ENCODE assay signal across 17 cellular contexts in the genomic region with DNA sequence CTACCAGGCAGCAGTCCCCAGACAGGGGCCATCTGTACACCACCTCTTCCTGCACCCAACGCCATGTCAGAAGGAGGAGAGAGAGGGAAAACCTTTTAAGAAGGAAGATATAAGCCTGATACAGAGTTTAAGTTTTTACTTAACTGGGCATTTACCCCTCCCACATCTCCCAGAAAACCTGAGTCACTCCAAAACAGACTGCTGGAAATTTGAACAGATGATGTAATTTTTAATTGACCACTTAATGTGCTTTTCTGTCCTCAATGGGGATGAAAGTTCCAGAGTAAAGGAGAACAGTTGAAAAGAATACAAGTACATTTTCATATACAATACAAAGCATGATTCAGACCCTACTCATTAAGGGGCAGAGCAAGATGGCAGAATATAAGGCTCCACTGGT.
A peak's percentile ranks its signal among the peaks of the same experiment; 100 is the strongest.
DNase-seq lines count a peak whose midpoint lies in the region; TF ChIP-seq lines count a peak whose summit lies in the region.
"Had no signal": no experiment of that assay in that cellular context is flagged by ENCODE, and none has a peak within 500 bp of the region (broad histone marks: within the 10 kb centered on the region; RNA-seq: fewer than 3 reads in every experiment).

No MANE protein-coding gene starts in this region.

- H3K9me3 ChIP-seq in osteoblast (ENCODE audit: low read depth, low read length), result no peaks in the 10 kb centered on the region
- H3K9me3 ChIP-seq in MM.1S (replicated peaks; ENCODE audit: insufficient read depth, low read length), result no peaks in the 10 kb centered on the region
- H3K9me3 ChIP-seq: Caco-2, SJSA1 had no signal

- H3K36me3 Mint-ChIP-seq in HFFc6 (ENCODE audit: low read depth), result peaks cover 11% of the 10 kb centered on the region
- H3K36me3 Mint-ChIP-seq in activated naive CD4-positive, alpha-beta T cell treated with anti-CD3 and anti-CD28 coated beads, Interleukin-2, amount 10 ng/mL, durations not matched to agents 7 days and 5 days, result peaks cover 15% of the 10 kb centered on the region
- peaks cover 30% of the 10 kb centered on the region for H3K36me3 Mint-ChIP-seq in activated naive CD4-positive, alpha-beta T cell treated with anti-CD3 and anti-CD28 coated beads for 36 hours (ENCODE audit: low read depth)

- peaks cover 9% of the 10 kb centered on the region for H3K9me3 Mint-ChIP-seq in HFFc6
- peaks cover 9% of the 10 kb centered on the region for H3K9me3 Mint-ChIP-seq in activated naive CD4-positive, alpha-beta T cell treated with anti-CD3 and anti-CD28 coated beads, Interleukin-2, amount 10 ng/mL, durations not matched to agents 7 days and 5 days
- H3K9me3 Mint-ChIP-seq in activated naive CD4-positive, alpha-beta T cell treated with anti-CD3 and anti-CD28 coated beads for 36 hours, result peaks cover 17% of the 10 kb centered on the region

- no peaks in the 10 kb centered on the region for H3F3A ChIP-seq in MM.1S (ENCODE audit: insufficient read depth, low read length)

- H3K4me1 Mint-ChIP-seq in HFFc6 (ENCODE audit: low read depth), result peaks cover 57% of the 10 kb centered on the region
- H3K4me1 Mint-ChIP-seq in activated naive CD4-positive, alpha-beta T cell treated with anti-CD3 and anti-CD28 coated beads, Interleukin-2, amount 10 ng/mL, durations not matched to agents 7 days and 5 days, result peaks cover 6% of the 10 kb centered on the region
- peaks cover 47% of the 10 kb centered on the region for H3K4me1 Mint-ChIP-seq in activated naive CD4-positive, alpha-beta T cell treated with anti-CD3 and anti-CD28 coated beads for 36 hours (ENCODE audit: low read depth)

- no peaks in the 10 kb centered on the region for H3K27me3 Mint-ChIP-seq in HFFc6 (ENCODE audit: insufficient read depth)
- H3K27me3 Mint-ChIP-seq in activated naive CD4-positive, alpha-beta T cell treated with anti-CD3 and anti-CD28 coated beads, Interleukin-2, amount 10 ng/mL, durations not matched to agents 7 days and 5 days, result no peaks in the 10 kb centered on the region
- no peaks in the 10 kb centered on the region for H3K27me3 Mint-ChIP-seq in activated naive CD4-positive, alpha-beta T cell treated with anti-CD3 and anti-CD28 coated beads for 36 hours (ENCODE audit: low read depth)
- H3K27me3 Mint-ChIP-seq: effector memory CD8-positive, alpha-beta T cell; naive thymus-derived CD8-positive, alpha-beta T cell had no signal

- H3K36me3 ChIP-seq in osteoblast (ENCODE audit: insufficient read depth, low read length) (no peaks in the 10 kb centered on the region), MM.1S (replicated peaks; ENCODE audit: insufficient read depth, low read length) (no peaks in the 10 kb centered on the region)
- H3K36me3 ChIP-seq: cardiac muscle cell, SJSA1 had no signal

- H3K9me2 ChIP-seq in MM.1S (replicated peaks; ENCODE audit: insufficient read depth, low read length), result no peaks in the 10 kb centered on the region

- peaks cover 64% of the 10 kb centered on the region for H3K4me1 ChIP-seq in osteoblast (ENCODE audit: insufficient read depth, low read length)
- H3K4me1 ChIP-seq in MM.1S (ENCODE audit: low read length), result no peaks in the 10 kb centered on the region
- H3K4me1 ChIP-seq: Caco-2 had no signal

- H2AFZ ChIP-seq in osteoblast (ENCODE audit: low read length), result peak overlapping the region; percentile 66
- H2AFZ ChIP-seq in MM.1S (ENCODE audit: low read length), result no peak overlapping the region

- peak overlapping the region; percentile 51 for H3K4me2 ChIP-seq in osteoblast (ENCODE audit: insufficient read depth, low read length)
- no peak overlapping the region for H3K4me2 ChIP-seq in MM.1S (ENCODE audit: low read depth, low read length)

- CTCF ChIA-PET in activated naive CD4-positive, alpha-beta T cell treated with anti-CD3 and anti-CD28 coated beads, Interleukin-2, amount 10 ng/mL, durations not matched to agents 7 days and 5 days (lab: Charles Lee), result interaction anchor here (1.0 kb wide), 1 partner anchor 8 kb away, joined by 3 read pairs; no protein-coding TSS in a partner anchor
- CTCF ChIA-PET in activated naive CD4-positive, alpha-beta T cell treated with anti-CD3 and anti-CD28 coated beads for 36 hours (lab: Charles Lee), result no interaction called here

- DNase-seq in AG08395 (ENCODE audit: low spot score) (peak; percentile 65), HFFc6 (no peak), dedifferentiated amniotic fluid mesenchymal stem cell (ENCODE audit: extremely low spot score) (peak; percentile 56), osteoblast (ENCODE audit: insufficient read length, low spot score, missing footprints) (peak; percentile 62), amygdala (lab: John Stamatoyannopoulos, UW) (no peak), MM.1S (no peak)
- DNase-seq in activated naive CD4-positive, alpha-beta T cell treated with anti-CD3 and anti-CD28 coated beads, Interleukin-2, amount 10 ng/mL, durations not matched to agents 7 days and 5 days, result no peak
- DNase-seq in activated naive CD4-positive, alpha-beta T cell treated with anti-CD3 and anti-CD28 coated beads for 36 hours, result no peak
- DNase-seq: activated gamma-delta T cell treated with Interleukin-2 at 50 U/mL for 16 hours; Caco-2; effector memory CD8-positive, alpha-beta T cell; naive thymus-derived CD8-positive, alpha-beta T cell; NCI-H187 treated with DMSO at 0.1 percent for 48 hours; stimulated activated naive CD8-positive, alpha-beta T cell treated with anti-CD3 and anti-CD28 coated beads, Interleukin-15, Interleukin-2, amounts not matched to agents 100 U/mL and 50 U/mL, for 24 hours; T1000 had no signal

- no peaks in the 10 kb centered on the region for H4K20me1 ChIP-seq in osteoblast (ENCODE audit: insufficient read depth, low read length)
- no peaks in the 10 kb centered on the region for H4K20me1 ChIP-seq in MM.1S (ENCODE audit: insufficient read depth, low read length)

- TF ChIP-seq CTCF in HFFc6 (IDR thresholded peaks at IDR 0.05) (no peak), osteoblast (IDR thresholded peaks at IDR 0.05; ENCODE audit: extremely low read depth, low read depth, low read length) (no peak), MM.1S (IDR thresholded peaks at IDR 0.05; ENCODE audit: low read length) (no peak)

- H3K27ac ChIP-seq in osteoblast (ENCODE audit: low read depth, low read length), result peak overlapping the region; percentile 70
- no peak overlapping the region for H3K27ac ChIP-seq in MM.1S (ENCODE audit: low read length)
- H3K27ac ChIP-seq: cardiac muscle cell, SJSA1 had no signal

- H3K4me3 Mint-ChIP-seq in HFFc6, result no peak overlapping the region
- H3K4me3 Mint-ChIP-seq in activated naive CD4-positive, alpha-beta T cell treated with anti-CD3 and anti-CD28 coated beads, Interleukin-2, amount 10 ng/mL, durations not matched to agents 7 days and 5 days, result no peak overlapping the region
- no peak overlapping the region for H3K4me3 Mint-ChIP-seq in activated naive CD4-positive, alpha-beta T cell treated with anti-CD3 and anti-CD28 coated beads for 36 hours
- H3K4me3 Mint-ChIP-seq: effector memory CD8-positive, alpha-beta T cell had no signal

- no peaks in the 10 kb centered on the region for H3K27me3 ChIP-seq in osteoblast (ENCODE audit: insufficient read depth, low read length)
- no peaks in the 10 kb centered on the region for H3K27me3 ChIP-seq in MM.1S (replicated peaks; ENCODE audit: insufficient read depth, low read length)
- H3K27me3 ChIP-seq: cardiac muscle cell, SJSA1 had no signal

- H3K9ac ChIP-seq in MM.1S (ENCODE audit: low read length), result no peak overlapping the region

- H3K79me2 ChIP-seq in osteoblast (ENCODE audit: insufficient read depth, low read length) (peaks cover 15% of the 10 kb centered on the region), MM.1S (ENCODE audit: low read length) (no peaks in the 10 kb centered on the region)

- intact Hi-C loops in activated naive CD4-positive, alpha-beta T cell treated with anti-CD3 and anti-CD28 coated beads for 36 hours (cut with micrococcal nuclease), result no loop called here

- H3K4me3 ChIP-seq in osteoblast (ENCODE audit: insufficient read depth, low read length), result no peak overlapping the region
- no peak overlapping the region for H3K4me3 ChIP-seq in MM.1S (ENCODE audit: low read length)
- H3K4me3 ChIP-seq: cardiac muscle cell, SJSA1 had no signal

- peak overlapping the region; percentile 51 for H3K27ac Mint-ChIP-seq in HFFc6
- no peak overlapping the region for H3K27ac Mint-ChIP-seq in activated naive CD4-positive, alpha-beta T cell treated with anti-CD3 and anti-CD28 coated beads, Interleukin-2, amount 10 ng/mL, durations not matched to agents 7 days and 5 days
- no peak overlapping the region for H3K27ac Mint-ChIP-seq in activated naive CD4-positive, alpha-beta T cell treated with anti-CD3 and anti-CD28 coated beads for 36 hours

Comparison
In these comparisons a context has a peak if more than half of its experiments do, and no peak if none do; other contexts are left out.
1. DNase-seq: peak in AG08395 (single experiment), dedifferentiated amniotic fluid mesenchymal stem cell (single experiment) and osteoblast (single experiment); none in HFFc6 (single experiment), activated naive CD4-positive, alpha-beta T cell treated with anti-CD3 and anti-CD28 coated beads, Interleukin-2, amount 10 ng/mL, durations not matched to agents 7 days and 5 days (single experiment), activated naive CD4-positive, alpha-beta T cell treated with anti-CD3 and anti-CD28 coated beads for 36 hours (single experiment), amygdala (0 of 56) and MM.1S (single experiment).